ENCODE assay signal across 15 cellular contexts in the genomic region with DNA sequence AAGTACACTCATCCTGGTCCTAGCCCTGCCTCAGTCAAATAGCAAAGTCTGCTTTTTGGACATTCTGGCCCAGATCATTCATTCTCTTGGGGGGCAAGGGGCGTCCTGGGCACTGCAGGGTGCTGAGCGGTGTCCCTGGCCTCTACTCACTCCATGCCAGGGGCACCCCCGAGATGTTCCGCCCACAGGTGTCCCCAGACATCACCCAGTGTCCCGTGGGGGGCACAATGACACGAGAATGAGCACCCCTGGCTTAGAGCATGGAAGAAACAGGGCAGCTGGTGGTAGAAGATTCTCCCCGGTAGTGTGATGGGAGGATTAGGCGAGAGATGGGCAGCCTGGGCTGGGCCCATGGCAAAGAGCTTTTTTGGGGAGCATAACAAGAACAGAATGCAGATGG. TPM values are rescaled to one million over a fixed set of nuclear protein-coding genes. Genes with fewer than 3 reads are reported as not detected.
DNase-seq lines count a peak whose midpoint lies in the region; ATAC-seq, FAIRE-seq and TF ChIP-seq lines count a peak whose summit lies in the region.
"Had no signal": no experiment of that assay in that cellular context is flagged by ENCODE, and none has a peak within 500 bp of the region (broad histone marks: within the 10 kb centered on the region; RNA-seq: fewer than 3 reads in every experiment).

No MANE protein-coding gene starts in this region.

- H3K4me3 Mint-ChIP-seq in GM23338: no peak overlapping the region

- H3K36me3 Mint-ChIP-seq in GM23338 (ENCODE audit: low read depth): no peaks in the 10 kb centered on the region

- peaks cover 21% of the 10 kb centered on the region for H3K27me3 Mint-ChIP-seq in GM23338 (ENCODE audit: insufficient read depth, low read depth, poor library complexity)

- H3K9ac ChIP-seq in BLaER1 (no peak overlapping the region), kidney (ENCODE audit: low read length in 2 of 2) (no peak overlapping the region)
- H3K9ac ChIP-seq: KMS-11 had no signal

- H3K9me3 ChIP-seq in BLaER1: no peaks in the 10 kb centered on the region
- H3K9me3 ChIP-seq in kidney (ENCODE audit: control insufficient read depth in 1 of 2, low read length in 2 of 2): no peaks in the 10 kb centered on the region
- H3K9me3 ChIP-seq in psoas muscle: no peaks in the 10 kb centered on the region
- H3K9me3 ChIP-seq in lower lobe of right lung: no peaks in the 10 kb centered on the region

- H2AFZ ChIP-seq in GM23338: peak overlapping the region; percentile 80; the same call in 1 of the 2 replicates
- H2AFZ ChIP-seq: PC-9 had no signal

- DNase-seq in GM23338 (ENCODE audit: low spot score) (no peak), kidney (peak; percentile 65), psoas muscle (no peak), lower lobe of right lung (no peak), iPS-NIHi7 (ENCODE audit: extremely low spot score) (no peak)
- DNase-seq: AML-193, GF-D8, GOT3, NCI-H1092 treated with DMSO at 0.1 percent for 48 hours, NCI-H187, NCI-H446, PC-9 had no signal

- TF ChIP-seq CTCF in GM23338 (conservative IDR thresholded peaks at IDR 0.05; ENCODE audit: low read depth in 2 of 2) (no peak), kidney (IDR thresholded peaks at IDR 0.05; ENCODE audit: borderline replicate concordance, extremely low read depth, insufficient read depth) (no peak), psoas muscle (IDR thresholded peaks at IDR 0.05) (no peak), lower lobe of right lung (IDR thresholded peaks at IDR 0.05) (no peak)

- FAIRE-seq in kidney (lab: Jason Lieb, UNC): no peak

- H3K27ac ChIP-seq in BLaER1 (peak overlapping the region; percentile 53; the same call in 1 of the 2 replicates), GM23338 (ENCODE audit: low read depth) (no peak overlapping the region), kidney (ENCODE audit: low read depth in 2 of 2, low read length in 2 of 2) (no peak overlapping the region), psoas muscle (peak overlapping the region; percentile 79), lower lobe of right lung (no peak overlapping the region)
- H3K27ac ChIP-seq: KMS-11, PC-9 had no signal

- peaks cover 7% of the 10 kb centered on the region; the same call in 2 of the 3 replicates for H3K4me1 Mint-ChIP-seq in GM23338

- ATAC-seq in GM23338 (no peak), psoas muscle (peak in 1 of 4 donors; percentile 1), GM19395 (IDR thresholded peaks at IDR 0.05; ENCODE audit: unreplicated experiment) (no peak), lower lobe of right lung (no peak)

- H3K27me3 ChIP-seq in BLaER1: no peaks in the 10 kb centered on the region
- H3K27me3 ChIP-seq in GM23338 (ENCODE audit: insufficient read depth): no peaks in the 10 kb centered on the region
- H3K27me3 ChIP-seq in psoas muscle (ENCODE audit: insufficient read depth in 3 of 3, low read length in 2 of 3): no peaks in the 10 kb centered on the region
- no peaks in the 10 kb centered on the region for H3K27me3 ChIP-seq in lower lobe of right lung (ENCODE audit: low read depth)

- H3K36me3 ChIP-seq in BLaER1: no peaks in the 10 kb centered on the region
- no peaks in the 10 kb centered on the region for H3K36me3 ChIP-seq in GM23338 (ENCODE audit: insufficient read depth)
- no peaks in the 10 kb centered on the region for H3K36me3 ChIP-seq in kidney (ENCODE audit: control insufficient read depth in 1 of 2, insufficient read depth in 2 of 2, low read length in 2 of 2)
- H3K36me3 ChIP-seq in psoas muscle (ENCODE audit: insufficient read depth in 1 of 2, low read depth in 1 of 2): no peaks in the 10 kb centered on the region
- no peaks in the 10 kb centered on the region for H3K36me3 ChIP-seq in lower lobe of right lung

- H4K20me1 ChIP-seq in BLaER1 (no peaks in the 10 kb centered on the region), GM23338 (replicated peaks; ENCODE audit: insufficient read depth) (no peaks in the 10 kb centered on the region)

- peak overlapping the region; percentile 63 for H3K4me2 ChIP-seq in BLaER1
- H3K4me2 ChIP-seq in GM23338: no peak overlapping the region
- H3K4me2 ChIP-seq: KMS-11, PC-9 had no signal

- H3K4me1 ChIP-seq in BLaER1 (peaks cover 55% of the 10 kb centered on the region), GM23338 (ENCODE audit: insufficient read depth) (peaks cover 8% of the 10 kb centered on the region; the same call in 1 of the 2 replicates), kidney (ENCODE audit: control insufficient read depth in 1 of 2, insufficient read depth in 1 of 2, low read depth in 1 of 2, low read length in 2 of 2) (peaks cover 0 to 6% of the 10 kb centered on the region in 2 donors), psoas muscle (peaks cover 16% of the 10 kb centered on the region), lower lobe of right lung (peaks cover 18% of the 10 kb centered on the region)

- 73 to 84% (median 83%) methylated on average over 8 of the region's 8 CpGs for WGBS in psoas muscle, 3 donors

- H3K9me3 Mint-ChIP-seq in GM23338: no peaks in the 10 kb centered on the region

- no peaks in the 10 kb centered on the region for H3K9me2 ChIP-seq in GM23338 (ENCODE audit: insufficient read depth)

- no peak overlapping the region for H3K27ac Mint-ChIP-seq in GM23338

- 0 out of 2 replicates have a peak, but pooled peaks cover 3% of the 10 kb centered on the region for H3F3A ChIP-seq in GM23338 (replicated peaks; ENCODE audit: low read depth)

- no peaks in the 10 kb centered on the region for H3K79me2 ChIP-seq in GM23338 (replicated peaks; ENCODE audit: insufficient read depth)

- intact Hi-C loops in kidney (cut with DNase I): no loop called here
- intact Hi-C loops in psoas muscle (cut with DNase I): no loop called here
- intact Hi-C loops in lower lobe of right lung (cut with DNase I): no loop called here

- no peak overlapping the region for H3K4me3 ChIP-seq in BLaER1
- H3K4me3 ChIP-seq in GM23338: no peak overlapping the region
- H3K4me3 ChIP-seq in kidney (ENCODE audit: low read length in 2 of 2): no peak overlapping the region
- H3K4me3 ChIP-seq in psoas muscle: peak overlapping the region; percentile 49
- H3K4me3 ChIP-seq in lower lobe of right lung: no peak overlapping the region
- H3K4me3 ChIP-seq: PC-9 had no signal

RNA-seq across cellular contexts. Expression of gene TLE5, which starts 5.3 kb away (rescaled TPM):
- 151 and 154 TPM in 2 replicates for total RNA-seq in GM23338 (2014; rRNA removed; shearing (Covaris generic))
- 130 and 132 TPM in 2 replicates for polyA plus RNA-seq in GM23338 (2016; fragmentation: Nextera tagmentation; extraction: Ambion mirVana)
- total RNA-seq in kidney: 526 TPM
- polyA plus RNA-seq in kidney (ENCODE audit: insufficient read depth, low read depth, low replicate concordance): 580 TPM
- 100 to 1,000 TPM; 390 to 607 (median 551) TPM for total RNA-seq in psoas muscle
- polyA plus RNA-seq in psoas muscle: 100 to 1,000 TPM; 450 to 786 (median 780) TPM
- total RNA-seq in lower lobe of right lung: 413 TPM

RNA-seq across cellular contexts. Expression of gene GNA11, which starts 26.6 kb away (rescaled TPM):
- 22.6 and 26.9 TPM in 2 replicates for total RNA-seq in GM23338 (2014; rRNA removed; shearing (Covaris generic))
- polyA plus RNA-seq in GM23338 (2016; fragmentation: Nextera tagmentation; extraction: Ambion mirVana) (15.8 and 16.2 TPM in 2 replicates), kidney (ENCODE audit: insufficient read depth, low read depth, low replicate concordance) (43.9 TPM), psoas muscle (10 to 100 TPM; 32.9 to 85.2 (median 33.4) TPM)
- total RNA-seq in kidney (69.4 TPM), psoas muscle (10 to 100 TPM; 46.7 to 62.4 (median 52.0) TPM), lower lobe of right lung (60.6 TPM)

RNA-seq across cellular contexts. Expression of gene TLE2, which starts 38.5 kb away (rescaled TPM):
- total RNA-seq in GM23338 (2014; rRNA removed; shearing (Covaris generic)): 21.3 and 22.8 TPM in 2 replicates
- polyA plus RNA-seq in GM23338 (2016; fragmentation: Nextera tagmentation; extraction: Ambion mirVana) (5.2 and 5.6 TPM in 2 replicates), kidney (ENCODE audit: insufficient read depth, low read depth, low replicate concordance) (28.2 TPM), psoas muscle (10 to 100 TPM; 23.5 to 35.1 (median 31.8) TPM)
- total RNA-seq in kidney (76.6 TPM), psoas muscle (10 to 100 TPM; 28.6 to 42.5 (median 36.1) TPM), lower lobe of right lung (42.7 TPM)

Comparison
In these comparisons a context has a peak if more than half of its experiments do, and no peak if none do; other contexts are left out.
1. H3K27ac ChIP-seq: peak in BLaER1 (single experiment) and psoas muscle (single experiment); none in GM23338 (single experiment), kidney (0 of 2) and lower lobe of right lung (single experiment).